Comparison of ENCODE assay signal across 7 cellular contexts in genomic region chr5:6632324-6632930, GRCh38. TPM values are rescaled to one million over a fixed set of nuclear protein-coding genes. Genes with fewer than 3 reads are reported as not detected.
DNase-seq lines count a peak whose midpoint lies in the region; ATAC-seq and TF ChIP-seq lines count a peak whose summit lies in the region.

No MANE protein-coding gene starts in this region.

- peak overlapping the region; percentile 100 for H3K9ac ChIP-seq in HUES6 (ENCODE audit: low read length)

- no peaks in the 10 kb centered on the region for H3K27me3 Mint-ChIP-seq in activated T-helper 1 cell treated with anti-CD3 and anti-CD28 coated beads, Interleukin-12 subunit alpha, Interleukin-12 subunit beta, Interleukin-2, Interleukin-4 antibody, amounts not matched to agents 30 ng/mL and 10 ng/mL and 1 ng/mL, durations not matched to agents 14 hours and 24 hours and 36 hours (ENCODE audit: insufficient read depth)

- intact Hi-C loops in activated T-helper 1 cell treated with anti-CD3 and anti-CD28 coated beads, Interleukin-12 subunit alpha, Interleukin-12 subunit beta, Interleukin-2, Interleukin-4 antibody, amounts not matched to agents 30 ng/mL and 10 ng/mL and 1 ng/mL, durations not matched to agents 14 hours and 24 hours and 36 hours (cut with micrococcal nuclease): loop anchor here (2.0 to 5.0 kb wide), 4 partner anchors 135 to 1235 kb away; partner anchors contain the start of genes FASTKD3 and MTRR
- intact Hi-C loops in left ventricle myocardium inferior (cut with micrococcal nuclease): no loop called here

- H3K4me3 ChIP-seq in GM12864 (ENCODE audit: low read depth, low read length): peak overlapping the region; percentile 95
- H3K4me3 ChIP-seq in HUES6 (ENCODE audit: low read depth, low read length): peak overlapping the region; percentile 93
- peak overlapping the region; percentile 89 for H3K4me3 ChIP-seq in left ventricle myocardium inferior
- peak overlapping the region; percentile 92 for H3K4me3 ChIP-seq in retinal pigment epithelial cell (ENCODE audit: low read length)

- H3K27me3 ChIP-seq in HUES6 (ENCODE audit: control insufficient read depth, insufficient read depth, low read length) (no peaks in the 10 kb centered on the region), left ventricle myocardium inferior (ENCODE audit: low read depth) (no peaks in the 10 kb centered on the region)

- TF ChIP-seq CTCF in GM12864 (IDR thresholded peaks at IDR 0.05; ENCODE audit: low read depth, low read length, missing control alignments): peak; percentile 7
- TF ChIP-seq CTCF in left ventricle myocardium inferior (IDR thresholded peaks at IDR 0.05; ENCODE audit: borderline replicate concordance): no peak
- peak; percentile 24 for TF ChIP-seq CTCF in retinal pigment epithelial cell (conservative IDR thresholded peaks at IDR 0.05; ENCODE audit: low read depth, low read length)

- H3K9me3 ChIP-seq in HUES6 (ENCODE audit: control insufficient read depth, insufficient read depth, low read depth, low read length): no peaks in the 10 kb centered on the region
- no peaks in the 10 kb centered on the region for H3K9me3 ChIP-seq in left ventricle myocardium inferior (replicated peaks)

- peak; percentile 28 for ATAC-seq in GM21528 (IDR thresholded peaks at IDR 0.05; ENCODE audit: low FRiP score, unreplicated experiment)

- H3K36me3 ChIP-seq in HUES6 (ENCODE audit: control insufficient read depth, insufficient read depth, low read length) (peaks cover 45% of the 10 kb centered on the region), left ventricle myocardium inferior (peaks cover 37% of the 10 kb centered on the region)

- H3K9me3 Mint-ChIP-seq in activated T-helper 1 cell treated with anti-CD3 and anti-CD28 coated beads, Interleukin-12 subunit alpha, Interleukin-12 subunit beta, Interleukin-2, Interleukin-4 antibody, amounts not matched to agents 30 ng/mL and 10 ng/mL and 1 ng/mL, durations not matched to agents 14 hours and 24 hours and 36 hours: no peaks in the 10 kb centered on the region

- peaks cover 57% of the 10 kb centered on the region for H3K4me1 Mint-ChIP-seq in activated T-helper 1 cell treated with anti-CD3 and anti-CD28 coated beads, Interleukin-12 subunit alpha, Interleukin-12 subunit beta, Interleukin-2, Interleukin-4 antibody, amounts not matched to agents 30 ng/mL and 10 ng/mL and 1 ng/mL, durations not matched to agents 14 hours and 24 hours and 36 hours (ENCODE audit: low read depth)

- H3K36me3 Mint-ChIP-seq in activated T-helper 1 cell treated with anti-CD3 and anti-CD28 coated beads, Interleukin-12 subunit alpha, Interleukin-12 subunit beta, Interleukin-2, Interleukin-4 antibody, amounts not matched to agents 30 ng/mL and 10 ng/mL and 1 ng/mL, durations not matched to agents 14 hours and 24 hours and 36 hours (ENCODE audit: low read depth): peaks cover 40% of the 10 kb centered on the region

- H3K4me1 ChIP-seq in HUES6 (ENCODE audit: control insufficient read depth, insufficient read depth, low read length): peaks cover 6% of the 10 kb centered on the region; the same call in 1 of the 2 replicates
- H3K4me1 ChIP-seq in left ventricle myocardium inferior: peaks cover 54% of the 10 kb centered on the region

- H3K27ac ChIP-seq in HUES6 (ENCODE audit: low read depth, low read length) (peak overlapping the region; percentile 99), left ventricle myocardium inferior (replicated peaks) (peak overlapping the region; percentile 99)

- DNase-seq in GM12864 (ENCODE audit: low read depth) (no peak), left ventricle myocardium inferior (no peak), retinal pigment epithelial cell (ENCODE audit: low read depth) (no peak), GM19238 (ENCODE audit: insufficient read length, low spot score) (no peak)
- no peak for DNase-seq in activated T-helper 1 cell treated with anti-CD3 and anti-CD28 coated beads, Interleukin-12 subunit alpha, Interleukin-12 subunit beta, Interleukin-2, Interleukin-4 antibody, amounts not matched to agents 30 ng/mL and 10 ng/mL and 1 ng/mL, durations not matched to agents 14 hours and 24 hours and 36 hours (ENCODE audit: low spot score)

- peak overlapping the region; percentile 98 for H3K4me3 Mint-ChIP-seq in activated T-helper 1 cell treated with anti-CD3 and anti-CD28 coated beads, Interleukin-12 subunit alpha, Interleukin-12 subunit beta, Interleukin-2, Interleukin-4 antibody, amounts not matched to agents 30 ng/mL and 10 ng/mL and 1 ng/mL, durations not matched to agents 14 hours and 24 hours and 36 hours

- peak overlapping the region; percentile 97 for H3K27ac Mint-ChIP-seq in activated T-helper 1 cell treated with anti-CD3 and anti-CD28 coated beads, Interleukin-12 subunit alpha, Interleukin-12 subunit beta, Interleukin-2, Interleukin-4 antibody, amounts not matched to agents 30 ng/mL and 10 ng/mL and 1 ng/mL, durations not matched to agents 14 hours and 24 hours and 36 hours

RNA-seq across cellular contexts. Expression of gene NSUN2, which starts 0.4 kb away (rescaled TPM):
- total RNA-seq in activated T-helper 1 cell treated with anti-CD3 and anti-CD28 coated beads, Interleukin-12 subunit alpha, Interleukin-12 subunit beta, Interleukin-2, Interleukin-4 antibody, amounts not matched to agents 30 ng/mL and 10 ng/mL and 1 ng/mL, durations not matched to agents 14 hours and 24 hours and 36 hours: 146 and 149 TPM in 2 replicates
- total RNA-seq in left ventricle myocardium inferior: 34.4 TPM

RNA-seq across cellular contexts. Expression of gene SRD5A1, which starts 0.8 kb away (rescaled TPM):
- total RNA-seq in activated T-helper 1 cell treated with anti-CD3 and anti-CD28 coated beads, Interleukin-12 subunit alpha, Interleukin-12 subunit beta, Interleukin-2, Interleukin-4 antibody, amounts not matched to agents 30 ng/mL and 10 ng/mL and 1 ng/mL, durations not matched to agents 14 hours and 24 hours and 36 hours: 13.8 and 14.0 TPM in 2 replicates
- total RNA-seq in left ventricle myocardium inferior: 2.5 TPM
